ENCODE assay signal across 1 cellular context in the genomic region with DNA sequence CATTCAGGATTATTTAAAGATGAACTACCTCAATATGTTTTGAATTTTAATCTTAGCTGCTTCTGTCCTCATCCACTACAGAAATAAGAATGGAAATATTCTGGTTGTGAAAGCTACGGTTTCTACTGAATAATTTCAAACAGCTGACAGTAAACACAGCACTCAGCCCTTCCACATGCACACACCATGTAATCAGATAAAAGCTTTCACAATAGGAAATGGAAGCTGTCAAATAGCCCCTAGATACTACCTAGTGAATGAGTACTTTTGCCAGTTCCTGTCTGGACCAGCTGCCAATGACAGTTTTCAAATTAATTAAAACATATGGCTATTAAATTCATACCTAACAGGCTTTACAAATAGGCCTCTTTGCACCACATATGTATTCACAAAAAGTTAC.
TF ChIP-seq lines count a peak whose summit lies in the region.

No MANE protein-coding gene starts in this region.

TF ChIP-seq in K562, 482 proteins besides CTCF, POLR2A, EP300 and RAD21 (continued from another document and continues in another):
- TF ChIP-seq, protein P1, sequence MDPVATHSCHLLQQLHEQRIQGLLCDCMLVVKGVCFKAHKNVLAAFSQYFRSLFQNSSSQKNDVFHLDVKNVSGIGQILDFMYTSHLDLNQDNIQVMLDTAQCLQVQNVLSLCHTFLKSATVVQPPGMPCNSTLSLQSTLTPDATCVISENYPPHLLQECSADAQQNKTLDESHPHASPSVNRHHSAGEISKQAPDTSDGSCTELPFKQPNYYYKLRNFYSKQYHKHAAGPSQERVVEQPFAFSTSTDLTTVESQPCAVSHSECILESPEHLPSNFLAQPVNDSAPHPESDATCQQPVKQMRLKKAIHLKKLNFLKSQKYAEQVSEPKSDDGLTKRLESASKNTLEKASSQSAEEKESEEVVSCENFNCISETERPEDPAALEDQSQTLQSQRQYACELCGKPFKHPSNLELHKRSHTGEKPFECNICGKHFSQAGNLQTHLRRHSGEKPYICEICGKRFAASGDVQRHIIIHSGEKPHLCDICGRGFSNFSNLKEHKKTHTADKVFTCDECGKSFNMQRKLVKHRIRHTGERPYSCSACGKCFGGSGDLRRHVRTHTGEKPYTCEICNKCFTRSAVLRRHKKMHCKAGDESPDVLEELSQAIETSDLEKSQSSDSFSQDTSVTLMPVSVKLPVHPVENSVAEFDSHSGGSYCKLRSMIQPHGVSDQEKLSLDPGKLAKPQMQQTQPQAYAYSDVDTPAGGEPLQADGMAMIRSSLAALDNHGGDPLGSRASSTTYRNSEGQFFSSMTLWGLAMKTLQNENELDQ (CRISPR knock-in tag; IDR thresholded peaks at IDR 0.05; ENCODE audit: borderline replicate concordance), result no peak
- TF ChIP-seq, protein P2, sequence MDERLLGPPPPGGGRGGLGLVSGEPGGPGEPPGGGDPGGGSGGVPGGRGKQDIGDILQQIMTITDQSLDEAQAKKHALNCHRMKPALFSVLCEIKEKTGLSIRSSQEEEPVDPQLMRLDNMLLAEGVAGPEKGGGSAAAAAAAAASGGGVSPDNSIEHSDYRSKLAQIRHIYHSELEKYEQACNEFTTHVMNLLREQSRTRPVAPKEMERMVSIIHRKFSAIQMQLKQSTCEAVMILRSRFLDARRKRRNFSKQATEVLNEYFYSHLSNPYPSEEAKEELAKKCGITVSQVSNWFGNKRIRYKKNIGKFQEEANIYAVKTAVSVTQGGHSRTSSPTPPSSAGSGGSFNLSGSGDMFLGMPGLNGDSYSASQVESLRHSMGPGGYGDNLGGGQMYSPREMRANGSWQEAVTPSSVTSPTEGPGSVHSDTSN (CRISPR knock-in tag; IDR thresholded peaks at IDR 0.05; ENCODE audit: low read depth), result no peak
- TF ChIP-seq, protein P2 (tag; conservative IDR thresholded peaks at IDR 0.05; ENCODE audit: low read depth), result 0 out of 2 replicates have a peak, but pooled peaks have one; percentile 22
- TF ChIP-seq, protein P3, sequence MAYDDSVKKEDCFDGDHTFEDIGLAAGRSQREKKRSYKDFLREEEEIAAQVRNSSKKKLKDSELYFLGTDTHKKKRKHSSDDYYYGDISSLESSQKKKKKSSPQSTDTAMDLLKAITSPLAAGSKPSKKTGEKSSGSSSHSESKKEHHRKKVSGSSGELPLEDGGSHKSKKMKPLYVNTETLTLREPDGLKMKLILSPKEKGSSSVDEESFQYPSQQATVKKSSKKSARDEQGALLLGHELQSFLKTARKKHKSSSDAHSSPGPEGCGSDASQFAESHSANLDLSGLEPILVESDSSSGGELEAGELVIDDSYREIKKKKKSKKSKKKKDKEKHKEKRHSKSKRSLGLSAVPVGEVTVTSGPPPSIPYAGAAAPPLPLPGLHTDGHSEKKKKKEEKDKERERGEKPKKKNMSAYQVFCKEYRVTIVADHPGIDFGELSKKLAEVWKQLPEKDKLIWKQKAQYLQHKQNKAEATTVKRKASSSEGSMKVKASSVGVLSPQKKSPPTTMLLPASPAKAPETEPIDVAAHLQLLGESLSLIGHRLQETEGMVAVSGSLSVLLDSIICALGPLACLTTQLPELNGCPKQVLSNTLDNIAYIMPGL (CRISPR knock-in tag; IDR thresholded peaks at IDR 0.05), result no peak
- TF ChIP-seq ERF (CRISPR knock-in tag; IDR thresholded peaks at IDR 0.05) (no peak), ZSCAN32 (CRISPR knock-in tag; IDR thresholded peaks at IDR 0.05) (no peak), FOXA3 (CRISPR knock-in tag; conservative IDR thresholded peaks at IDR 0.05 in 1 of 2, IDR thresholded peaks at IDR 0.05 in 1 of 2) (no peak), ZNF408 (CRISPR knock-in tag; IDR thresholded peaks at IDR 0.05; ENCODE audit: low read depth) (no peak), ARID1B (IDR thresholded peaks at IDR 0.05) (0 out of 2 replicates have a peak, but pooled peaks have one; percentile 11), KDM4B (IDR thresholded peaks at IDR 0.05; ENCODE audit: borderline replicate concordance in 2 of 2, low read depth in 1 of 2) (no peak), ZNF507 (tag; conservative IDR thresholded peaks at IDR 0.05) (no peak), BMI1 (IDR thresholded peaks at IDR 0.05; ENCODE audit: low read length) (no peak), MEIS2 (IDR thresholded peaks at IDR 0.05; ENCODE audit: partially characterized antibody) (peak; percentile 70), ZNF77 (CRISPR knock-in tag; IDR thresholded peaks at IDR 0.05) (no peak), CREM (IDR thresholded peaks at IDR 0.05; ENCODE audit: low read depth) (0 out of 2 replicates have a peak, but pooled peaks have one; percentile 22), ZNF324 (CRISPR knock-in tag; IDR thresholded peaks at IDR 0.05) (no peak), CEBPG (CRISPR knock-in tag; IDR thresholded peaks at IDR 0.05) (no peak), CEBPG (tag; conservative IDR thresholded peaks at IDR 0.05 in 1 of 2, IDR thresholded peaks at IDR 0.05 in 1 of 2) (peak; percentile 49 to 70), GABPA (tag; conservative IDR thresholded peaks at IDR 0.05; ENCODE audit: low read depth) (peak; percentile 85), POLR3A (IDR thresholded peaks at IDR 0.05; ENCODE audit: borderline replicate concordance, extremely low read depth, insufficient read depth, insufficient read length) (no peak), PYGO2 (tag; IDR thresholded peaks at IDR 0.05) (no peak), ATF1 (CRISPR knock-in tag; IDR thresholded peaks at IDR 0.05) (no peak), ATF1 (tag; IDR thresholded peaks at IDR 0.05) (no peak), EZH2 (IDR thresholded peaks at IDR 0.05; ENCODE audit: borderline replicate concordance, low read depth, low read length) (no peak), ELF4 (CRISPR knock-in tag; IDR thresholded peaks at IDR 0.05) (no peak), MYC (IDR thresholded peaks at IDR 0.05; ENCODE audit: low read depth, low read length) (peak; percentile 46; the same call in 1 of the 2 replicates), MYC (CRISPR knock-in tag; IDR thresholded peaks at IDR 0.05; ENCODE audit: borderline replicate concordance, low read depth) (no peak)
- TF ChIP-seq, protein P4, sequence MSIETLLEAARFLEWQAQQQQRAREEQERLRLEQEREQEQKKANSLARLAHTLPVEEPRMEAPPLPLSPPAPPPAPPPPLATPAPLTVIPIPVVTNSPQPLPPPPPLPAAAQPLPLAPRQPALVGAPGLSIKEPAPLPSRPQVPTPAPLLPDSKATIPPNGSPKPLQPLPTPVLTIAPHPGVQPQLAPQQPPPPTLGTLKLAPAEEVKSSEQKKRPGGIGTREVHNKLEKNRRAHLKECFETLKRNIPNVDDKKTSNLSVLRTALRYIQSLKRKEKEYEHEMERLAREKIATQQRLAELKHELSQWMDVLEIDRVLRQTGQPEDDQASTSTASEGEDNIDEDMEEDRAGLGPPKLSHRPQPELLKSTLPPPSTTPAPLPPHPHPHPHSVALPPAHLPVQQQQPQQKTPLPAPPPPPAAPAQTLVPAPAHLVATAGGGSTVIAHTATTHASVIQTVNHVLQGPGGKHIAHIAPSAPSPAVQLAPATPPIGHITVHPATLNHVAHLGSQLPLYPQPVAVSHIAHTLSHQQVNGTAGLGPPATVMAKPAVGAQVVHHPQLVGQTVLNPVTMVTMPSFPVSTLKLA (conservative IDR thresholded peaks at IDR 0.05), result peak; percentile 65 to 86
- TF ChIP-seq, protein P5, sequence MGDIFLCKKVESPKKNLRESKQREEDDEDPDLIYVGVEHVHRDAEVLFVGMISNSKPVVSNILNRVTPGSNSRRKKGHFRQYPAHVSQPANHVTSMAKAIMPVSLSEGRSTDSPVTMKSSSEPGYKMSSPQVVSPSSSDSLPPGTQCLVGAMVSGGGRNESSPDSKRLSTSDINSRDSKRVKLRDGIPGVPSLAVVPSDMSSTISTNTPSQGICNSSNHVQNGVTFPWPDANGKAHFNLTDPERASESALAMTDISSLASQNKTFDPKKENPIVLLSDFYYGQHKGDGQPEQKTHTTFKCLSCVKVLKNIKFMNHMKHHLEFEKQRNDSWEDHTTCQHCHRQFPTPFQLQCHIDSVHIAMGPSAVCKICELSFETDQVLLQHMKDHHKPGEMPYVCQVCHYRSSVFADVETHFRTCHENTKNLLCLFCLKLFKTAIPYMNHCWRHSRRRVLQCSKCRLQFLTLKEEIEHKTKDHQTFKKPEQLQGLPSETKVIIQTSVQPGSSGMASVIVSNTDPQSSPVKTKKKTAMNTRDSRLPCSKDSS (IDR thresholded peaks at IDR 0.05; ENCODE audit: low read depth, partially characterized antibody), result no peak
- TF ChIP-seq, protein P6, sequence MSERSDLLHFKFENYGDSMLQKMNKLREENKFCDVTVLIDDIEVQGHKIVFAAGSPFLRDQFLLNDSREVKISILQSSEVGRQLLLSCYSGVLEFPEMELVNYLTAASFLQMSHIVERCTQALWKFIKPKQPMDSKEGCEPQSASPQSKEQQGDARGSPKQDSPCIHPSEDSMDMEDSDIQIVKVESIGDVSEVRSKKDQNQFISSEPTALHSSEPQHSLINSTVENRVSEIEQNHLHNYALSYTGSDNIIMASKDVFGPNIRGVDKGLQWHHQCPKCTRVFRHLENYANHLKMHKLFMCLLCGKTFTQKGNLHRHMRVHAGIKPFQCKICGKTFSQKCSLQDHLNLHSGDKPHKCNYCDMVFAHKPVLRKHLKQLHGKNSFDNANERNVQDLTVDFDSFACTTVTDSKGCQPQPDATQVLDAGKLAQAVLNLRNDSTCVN (CRISPR knock-in tag; IDR thresholded peaks at IDR 0.05), result no peak
- TF ChIP-seq, protein P7, sequence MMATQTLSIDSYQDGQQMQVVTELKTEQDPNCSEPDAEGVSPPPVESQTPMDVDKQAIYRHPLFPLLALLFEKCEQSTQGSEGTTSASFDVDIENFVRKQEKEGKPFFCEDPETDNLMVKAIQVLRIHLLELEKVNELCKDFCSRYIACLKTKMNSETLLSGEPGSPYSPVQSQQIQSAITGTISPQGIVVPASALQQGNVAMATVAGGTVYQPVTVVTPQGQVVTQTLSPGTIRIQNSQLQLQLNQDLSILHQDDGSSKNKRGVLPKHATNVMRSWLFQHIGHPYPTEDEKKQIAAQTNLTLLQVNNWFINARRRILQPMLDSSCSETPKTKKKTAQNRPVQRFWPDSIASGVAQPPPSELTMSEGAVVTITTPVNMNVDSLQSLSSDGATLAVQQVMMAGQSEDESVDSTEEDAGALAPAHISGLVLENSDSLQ (IDR thresholded peaks at IDR 0.05), result peak; percentile 47
- TF ChIP-seq, protein P8, sequence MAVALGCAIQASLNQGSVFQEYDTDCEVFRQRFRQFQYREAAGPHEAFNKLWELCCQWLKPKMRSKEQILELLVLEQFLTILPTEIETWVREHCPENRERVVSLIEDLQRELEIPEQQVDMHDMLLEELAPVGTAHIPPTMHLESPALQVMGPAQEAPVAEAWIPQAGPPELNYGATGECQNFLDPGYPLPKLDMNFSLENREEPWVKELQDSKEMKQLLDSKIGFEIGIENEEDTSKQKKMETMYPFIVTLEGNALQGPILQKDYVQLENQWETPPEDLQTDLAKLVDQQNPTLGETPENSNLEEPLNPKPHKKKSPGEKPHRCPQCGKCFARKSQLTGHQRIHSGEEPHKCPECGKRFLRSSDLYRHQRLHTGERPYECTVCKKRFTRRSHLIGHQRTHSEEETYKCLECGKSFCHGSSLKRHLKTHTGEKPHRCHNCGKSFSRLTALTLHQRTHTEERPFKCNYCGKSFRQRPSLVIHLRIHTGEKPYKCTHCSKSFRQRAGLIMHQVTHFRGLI (CRISPR knock-in tag; IDR thresholded peaks at IDR 0.05), result no peak
- TF ChIP-seq, protein P9, sequence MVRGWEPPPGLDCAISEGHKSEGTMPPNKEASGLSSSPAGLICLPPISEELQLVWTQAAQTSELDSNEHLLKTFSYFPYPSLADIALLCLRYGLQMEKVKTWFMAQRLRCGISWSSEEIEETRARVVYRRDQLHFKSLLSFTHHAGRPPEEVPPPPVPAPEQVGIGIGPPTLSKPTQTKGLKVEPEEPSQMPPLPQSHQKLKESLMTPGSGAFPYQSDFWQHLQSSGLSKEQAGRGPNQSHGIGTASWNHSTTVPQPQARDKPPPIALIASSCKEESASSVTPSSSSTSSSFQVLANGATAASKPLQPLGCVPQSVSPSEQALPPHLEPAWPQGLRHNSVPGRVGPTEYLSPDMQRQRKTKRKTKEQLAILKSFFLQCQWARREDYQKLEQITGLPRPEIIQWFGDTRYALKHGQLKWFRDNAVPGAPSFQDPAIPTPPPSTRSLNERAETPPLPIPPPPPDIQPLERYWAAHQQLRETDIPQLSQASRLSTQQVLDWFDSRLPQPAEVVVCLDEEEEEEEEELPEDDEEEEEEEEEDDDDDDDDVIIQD (CRISPR knock-in tag; IDR thresholded peaks at IDR 0.05), result no peak
